ENCODE assay signal across 22 cellular contexts in genomic region chr2:216603884-216604245, GRCh38.
"Had no signal": no experiment of that assay in that cellular context is flagged by ENCODE, and none has a peak within 500 bp of the region (broad histone marks: within the 10 kb centered on the region; RNA-seq: fewer than 3 reads in every experiment).

No MANE protein-coding gene starts in this region.

- ATAC-seq: activated CD8-positive, alpha-beta memory T cell treated with anti-CD3 and anti-CD28 coated beads, Interleukin-2, amount 10 ng/mL, durations not matched to agents 7 days and 5 days; gastroesophageal sphincter; left colon; right cardiac atrium; stimulated activated naive CD8-positive, alpha-beta T cell treated with anti-CD3 and anti-CD28 coated beads, Interleukin-15, amount 100 ng/mL, for 72 hours; T-helper 17 cell had no signal

- H3K9me3 ChIP-seq: adrenal gland, gastroesophageal sphincter, heart right ventricle, testis, upper lobe of left lung had no signal

- H3K4me3 Mint-ChIP-seq: activated CD8-positive, alpha-beta memory T cell treated with anti-CD3 and anti-CD28 coated beads, Interleukin-2, amount 10 ng/mL, durations not matched to agents 7 days and 5 days; activated naive CD4-positive, alpha-beta T cell treated with anti-CD3 and anti-CD28 coated beads for 36 hours; endodermal cell; stimulated activated naive CD8-positive, alpha-beta T cell treated with anti-CD3 and anti-CD28 coated beads, Interleukin-15, amount 100 ng/mL, for 72 hours; T-helper 17 cell had no signal

- H3K36me3 ChIP-seq: adrenal gland, gastroesophageal sphincter, heart right ventricle, upper lobe of left lung had no signal

- H3K27ac ChIP-seq: adrenal gland, dorsolateral prefrontal cortex, gastroesophageal sphincter, heart right ventricle, testis, upper lobe of left lung had no signal

- H3K27me3 Mint-ChIP-seq: stimulated activated naive CD8-positive, alpha-beta T cell treated with anti-CD3 and anti-CD28 coated beads, Interleukin-15, amount 100 ng/mL, for 72 hours had no signal

- H3K9me3 Mint-ChIP-seq: activated naive CD4-positive, alpha-beta T cell treated with anti-CD3 and anti-CD28 coated beads for 36 hours; endodermal cell; naive B cell; stimulated activated naive CD8-positive, alpha-beta T cell treated with anti-CD3 and anti-CD28 coated beads, Interleukin-15, amount 100 ng/mL, for 72 hours had no signal

- H3K4me3 ChIP-seq: adrenal gland, dorsolateral prefrontal cortex, gastroesophageal sphincter, heart right ventricle, lung, smooth muscle cell, testis, upper lobe of left lung had no signal

- H3K27ac Mint-ChIP-seq: activated CD8-positive, alpha-beta memory T cell treated with anti-CD3 and anti-CD28 coated beads, Interleukin-2, amount 10 ng/mL, durations not matched to agents 7 days and 5 days; activated naive CD4-positive, alpha-beta T cell treated with anti-CD3 and anti-CD28 coated beads for 36 hours; activated T-helper 2 cell treated with anti-CD3 and anti-CD28 coated beads, Interferon-gamma antibody, Interleukin-2, Interleukin-4, amounts not matched to agents 10 μg/mL and 5 μg/mL and 100 μg/mL, durations not matched to agents 14 hours and 24 hours and 36 hours; endodermal cell; naive B cell; progenitor cell of endocrine pancreas; stimulated activated naive CD8-positive, alpha-beta T cell treated with anti-CD3 and anti-CD28 coated beads, Interleukin-15, amount 100 ng/mL, for 72 hours; T-helper 17 cell had no signal

- H3K4me2 ChIP-seq: smooth muscle cell had no signal

- H3K27me3 ChIP-seq: adrenal gland, gastroesophageal sphincter, testis, upper lobe of left lung had no signal

- DNase-seq: activated CD4-positive, alpha-beta T cell treated with anti-CD3 and anti-CD28 coated beads, Interleukin-2, amount 50 U/mL, for 4 hours; activated CD4-positive, CD25-positive, alpha-beta regulatory T cell; activated CD8-positive, alpha-beta memory T cell treated with anti-CD3 and anti-CD28 coated beads, Interleukin-2, amount 10 ng/mL, durations not matched to agents 7 days and 5 days; activated naive CD4-positive, alpha-beta T cell treated with anti-CD3 and anti-CD28 coated beads for 36 hours; activated T-cell treated with anti-CD3 and anti-CD28 coated beads, Interleukin-2, amount 50 U/mL, for 1 hour; adrenal gland; dorsolateral prefrontal cortex; endodermal cell; erythroblast; heart right ventricle; left colon; naive B cell; right cardiac atrium; stimulated activated naive CD8-positive, alpha-beta T cell treated with anti-CD3 and anti-CD28 coated beads, Interleukin-15, amount 100 ng/mL, for 72 hours; T-helper 17 cell; testis; upper lobe of left lung had no signal

- H3K36me3 Mint-ChIP-seq: naive B cell had no signal

- H3K4me1 ChIP-seq: adrenal gland, gastroesophageal sphincter had no signal
